Comparison of ENCODE assay signal across 6 cellular contexts in the genomic region with DNA sequence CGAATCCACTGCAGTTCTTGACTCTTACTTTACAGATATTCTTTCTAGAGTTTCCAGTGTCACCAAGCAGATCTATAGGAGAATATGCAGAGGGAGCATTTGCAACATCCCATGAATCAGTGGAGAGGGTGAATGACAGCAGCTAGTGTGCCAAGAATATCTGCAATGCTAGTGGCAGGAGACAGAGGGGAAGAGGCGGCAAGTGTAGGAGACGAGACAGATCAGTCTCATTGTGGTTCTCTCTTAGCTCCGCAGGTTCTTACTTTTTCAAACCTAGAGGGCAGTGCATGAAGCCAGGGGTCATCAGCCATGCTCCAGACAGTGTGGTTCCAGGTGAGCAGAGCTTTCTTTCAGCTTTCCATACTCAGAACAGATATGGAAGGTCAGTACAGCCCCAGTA.
A peak's percentile ranks its signal among the peaks of the same experiment; 100 is the strongest.
DNase-seq lines count a peak whose midpoint lies in the region; ATAC-seq and TF ChIP-seq lines count a peak whose summit lies in the region.

No MANE protein-coding gene starts in this region.

- H3K4me1 ChIP-seq in stomach smooth muscle (ENCODE audit: control insufficient read depth, insufficient read depth, low read length), result peaks cover 8% of the 10 kb centered on the region

- DNase-seq in activated T-cell treated with anti-CD3 and anti-CD28 coated beads, Interleukin-2, amount 50 U/mL, for 24 hours, result no peak
- no peak for DNase-seq in activated T-cell treated with anti-CD3 and anti-CD28 coated beads for 4 hours
- DNase-seq in fibroblast of mammary gland (ENCODE audit: low read depth), result no peak
- DNase-seq in NCI-H146 treated with DMSO at 0.1 percent for 48 hours (lab: John Stamatoyannopoulos, UW; ENCODE audit: unreplicated experiment), result no peak

- H3K4me3 Mint-ChIP-seq in activated T-cell treated with anti-CD3 and anti-CD28 coated beads, Interleukin-2, amount 50 U/mL, for 24 hours, result peak overlapping the region; percentile 86

- H3K27ac Mint-ChIP-seq in activated T-cell treated with anti-CD3 and anti-CD28 coated beads, Interleukin-2, amount 50 U/mL, for 24 hours, result peak overlapping the region; percentile 91

- ATAC-seq in GM18520 (IDR thresholded peaks at IDR 0.05; ENCODE audit: unreplicated experiment), result no peak

- peaks cover 17 to 25% of the 10 kb centered on the region in 2 donors for H3K36me3 ChIP-seq in stomach smooth muscle (ENCODE audit: control insufficient read depth in 2 of 2, insufficient read depth in 2 of 2, low read length in 2 of 2)

- no peaks in the 10 kb centered on the region for H3K27me3 ChIP-seq in stomach smooth muscle (ENCODE audit: control insufficient read depth in 1 of 2, insufficient read depth in 2 of 2, low read length in 2 of 2)

- H3K27me3 Mint-ChIP-seq in activated T-cell treated with anti-CD3 and anti-CD28 coated beads, Interleukin-2, amount 50 U/mL, for 24 hours, result no peaks in the 10 kb centered on the region

- peaks cover 49% of the 10 kb centered on the region for H3K36me3 Mint-ChIP-seq in activated T-cell treated with anti-CD3 and anti-CD28 coated beads, Interleukin-2, amount 50 U/mL, for 24 hours (ENCODE audit: low read depth)

- no peak overlapping the region for H3K27ac ChIP-seq in stomach smooth muscle (ENCODE audit: low read length)

- H3K4me3 ChIP-seq in fibroblast of mammary gland (ENCODE audit: control insufficient read depth, low read depth, low read length) (peak overlapping the region; percentile 85), stomach smooth muscle (ENCODE audit: low read length in 2 of 2) (peak overlapping the region; percentile 71 to 94)

- no peaks in the 10 kb centered on the region for H3K9me3 ChIP-seq in stomach smooth muscle (ENCODE audit: control insufficient read depth in 2 of 2, low read length in 2 of 2)

- peaks cover 25% of the 10 kb centered on the region for H3K4me1 Mint-ChIP-seq in activated T-cell treated with anti-CD3 and anti-CD28 coated beads, Interleukin-2, amount 50 U/mL, for 24 hours (ENCODE audit: low read depth)

- H3K9ac ChIP-seq in stomach smooth muscle (ENCODE audit: low read length in 2 of 2), result peak overlapping the region; percentile 37 to 63

- no peak for TF ChIP-seq CTCF in fibroblast of mammary gland (conservative IDR thresholded peaks at IDR 0.05; ENCODE audit: control insufficient read depth, insufficient read depth, low read depth, low read length)

- no peaks in the 10 kb centered on the region for H3K9me3 Mint-ChIP-seq in activated T-cell treated with anti-CD3 and anti-CD28 coated beads, Interleukin-2, amount 50 U/mL, for 24 hours
